1 cellular context compared by ENCODE assay signal in the genomic region with DNA sequence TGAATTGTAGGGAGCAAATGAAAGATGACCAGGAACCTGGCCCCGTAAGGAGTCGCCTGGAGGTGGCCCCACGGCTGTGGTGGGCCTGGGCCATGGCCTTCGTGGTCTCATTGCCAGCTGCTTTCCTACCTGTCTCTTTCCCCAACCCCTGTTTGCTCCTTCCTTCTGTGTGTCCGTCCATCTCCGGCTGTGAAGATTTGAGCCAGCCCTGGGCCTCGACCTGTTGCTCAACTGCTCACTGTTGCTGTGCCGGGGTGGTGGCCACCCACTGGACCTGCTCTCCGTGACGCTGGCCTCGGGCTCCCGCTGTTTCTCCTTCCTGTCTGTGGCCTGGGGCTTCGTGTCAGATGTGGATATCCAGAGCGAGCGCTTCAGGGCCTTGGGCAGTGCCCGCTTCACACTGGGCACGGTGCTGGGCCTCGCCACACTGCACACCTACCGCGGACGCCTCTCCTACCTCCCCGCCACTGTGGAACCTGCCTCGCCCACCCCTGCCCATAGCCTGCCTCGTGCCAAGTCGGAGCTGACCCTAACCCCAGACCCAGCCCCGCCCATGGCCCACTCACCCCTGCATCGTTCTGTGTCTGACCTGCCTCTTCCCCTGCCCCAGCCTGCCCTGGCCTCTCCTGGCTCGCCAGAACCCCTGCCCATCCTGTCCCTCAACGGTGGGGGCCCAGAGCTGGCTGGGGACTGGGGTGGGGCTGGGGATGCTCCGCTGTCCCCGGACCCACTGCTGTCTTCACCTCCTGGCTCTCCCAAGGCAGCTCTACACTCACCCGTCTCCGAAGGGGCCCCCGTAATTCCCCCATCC.
TF ChIP-seq lines count a peak whose summit lies in the region.

No MANE protein-coding gene starts in this region.

TF ChIP-seq in GM12878, 131 proteins besides CTCF, POLR2A, EP300 and RAD21:
- TF ChIP-seq GABPA (IDR thresholded peaks at IDR 0.05; ENCODE audit: low read depth) = no peak
